In the genomic region with DNA sequence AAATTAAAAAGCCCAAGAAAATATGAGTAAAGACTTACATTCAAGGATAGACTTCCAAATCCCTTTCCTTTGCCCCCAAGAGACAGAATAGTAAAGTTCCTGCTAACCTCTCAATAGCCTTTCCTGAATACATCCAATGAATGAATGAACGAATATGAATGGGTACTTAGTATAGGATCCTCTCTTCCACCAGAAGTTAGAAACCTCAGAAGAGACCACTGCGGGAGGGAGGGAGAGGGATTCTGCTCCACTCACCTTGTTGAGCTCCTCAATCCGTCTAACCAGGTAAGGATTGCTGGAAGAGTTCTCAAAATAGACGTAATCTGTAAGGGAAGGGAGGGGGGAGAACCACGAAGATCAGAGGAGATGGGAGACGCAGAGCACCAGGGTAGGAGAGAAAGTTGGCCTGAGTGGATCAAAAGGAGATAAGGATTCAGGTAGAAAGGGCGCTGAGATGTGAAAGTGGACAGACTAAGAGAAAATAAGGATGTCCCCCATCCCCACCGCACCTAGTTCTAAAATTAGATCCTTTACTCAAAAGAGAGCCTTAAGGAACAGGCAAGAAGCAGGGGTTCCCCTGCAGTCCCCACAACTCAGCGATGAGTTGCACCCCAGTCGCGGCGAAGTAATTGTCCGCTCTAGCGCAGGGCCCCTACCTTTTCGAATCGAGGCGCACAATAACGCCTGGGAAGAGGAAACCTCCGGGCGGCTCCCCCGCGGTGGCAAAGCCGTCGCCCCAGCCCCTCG, we compare ENCODE assay signal across 1 cellular context.
TF ChIP-seq lines count a peak whose summit lies in the region.

No MANE protein-coding gene starts in this region.

TF ChIP-seq in IMR-90, 13 proteins besides CTCF, POLR2A, EP300 and RAD21:
- TF ChIP-seq RCOR1 (IDR thresholded peaks at IDR 0.05; ENCODE audit: insufficient replicate concordance, low read length) (no peak), MAZ (IDR thresholded peaks at IDR 0.05; ENCODE audit: borderline replicate concordance, low read depth, low read length) (no peak), SMC3 (IDR thresholded peaks at IDR 0.05; ENCODE audit: low read depth, low read length) (no peak), RFX5 (IDR thresholded peaks at IDR 0.05; ENCODE audit: low read depth, low read length) (no peak), BHLHE40 (IDR thresholded peaks at IDR 0.05; ENCODE audit: low read depth, low read length) (no peak), MXI1 (IDR thresholded peaks at IDR 0.05; ENCODE audit: borderline replicate concordance, low read depth, low read length) (no peak), CEBPB (IDR thresholded peaks at IDR 0.05; ENCODE audit: low read depth, low read length) (no peak), NFE2L2 (IDR thresholded peaks at IDR 0.05; ENCODE audit: low read depth, low read length) (no peak), CHD1 (IDR thresholded peaks at IDR 0.05; ENCODE audit: low read depth, low read length) (no peak; the same call in 1 of the 2 replicates), MAFK (IDR thresholded peaks at IDR 0.05; ENCODE audit: low read depth, low read length) (no peak), FOS (IDR thresholded peaks at IDR 0.05; ENCODE audit: low read depth, low read length) (no peak)
- TF ChIP-seq, protein P1, sequence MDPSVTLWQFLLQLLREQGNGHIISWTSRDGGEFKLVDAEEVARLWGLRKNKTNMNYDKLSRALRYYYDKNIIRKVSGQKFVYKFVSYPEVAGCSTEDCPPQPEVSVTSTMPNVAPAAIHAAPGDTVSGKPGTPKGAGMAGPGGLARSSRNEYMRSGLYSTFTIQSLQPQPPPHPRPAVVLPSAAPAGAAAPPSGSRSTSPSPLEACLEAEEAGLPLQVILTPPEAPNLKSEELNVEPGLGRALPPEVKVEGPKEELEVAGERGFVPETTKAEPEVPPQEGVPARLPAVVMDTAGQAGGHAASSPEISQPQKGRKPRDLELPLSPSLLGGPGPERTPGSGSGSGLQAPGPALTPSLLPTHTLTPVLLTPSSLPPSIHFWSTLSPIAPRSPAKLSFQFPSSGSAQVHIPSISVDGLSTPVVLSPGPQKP (IDR thresholded peaks at IDR 0.05; ENCODE audit: borderline replicate concordance, low read depth, low read length), result no peak
- TF ChIP-seq, protein P2, sequence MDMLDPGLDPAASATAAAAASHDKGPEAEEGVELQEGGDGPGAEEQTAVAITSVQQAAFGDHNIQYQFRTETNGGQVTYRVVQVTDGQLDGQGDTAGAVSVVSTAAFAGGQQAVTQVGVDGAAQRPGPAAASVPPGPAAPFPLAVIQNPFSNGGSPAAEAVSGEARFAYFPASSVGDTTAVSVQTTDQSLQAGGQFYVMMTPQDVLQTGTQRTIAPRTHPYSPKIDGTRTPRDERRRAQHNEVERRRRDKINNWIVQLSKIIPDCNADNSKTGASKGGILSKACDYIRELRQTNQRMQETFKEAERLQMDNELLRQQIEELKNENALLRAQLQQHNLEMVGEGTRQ (IDR thresholded peaks at IDR 0.05; ENCODE audit: low read depth, low read length), result no peak
TF ChIP-seq in IMR-90: peak in this region for 0.
